ENCODE assay signal across 1 cellular context in the genomic region with DNA sequence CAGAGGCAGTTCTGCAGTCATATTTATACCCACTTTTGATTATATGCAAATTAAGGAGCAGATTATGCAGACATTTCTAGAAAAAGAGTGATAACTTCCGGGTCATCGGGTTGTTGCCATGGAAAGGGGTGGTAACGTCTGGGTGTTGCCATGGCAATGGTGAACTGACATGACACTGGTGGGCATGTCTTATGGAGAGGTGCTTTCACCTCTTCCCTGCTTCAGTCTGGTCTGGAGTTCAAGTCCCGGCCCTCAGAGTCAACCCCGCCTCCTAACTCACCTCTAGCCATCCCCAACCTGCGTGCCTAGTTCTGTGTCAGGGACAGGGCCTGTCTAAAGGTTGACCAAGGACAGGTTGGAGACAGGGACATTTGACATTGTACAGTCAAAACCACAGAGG.
TF ChIP-seq lines count a peak whose summit lies in the region.

No MANE protein-coding gene starts in this region.

TF ChIP-seq in WTC11, 78 proteins besides CTCF, POLR2A, EP300 and RAD21 (continued from another document):
- TF ChIP-seq, protein P1, sequence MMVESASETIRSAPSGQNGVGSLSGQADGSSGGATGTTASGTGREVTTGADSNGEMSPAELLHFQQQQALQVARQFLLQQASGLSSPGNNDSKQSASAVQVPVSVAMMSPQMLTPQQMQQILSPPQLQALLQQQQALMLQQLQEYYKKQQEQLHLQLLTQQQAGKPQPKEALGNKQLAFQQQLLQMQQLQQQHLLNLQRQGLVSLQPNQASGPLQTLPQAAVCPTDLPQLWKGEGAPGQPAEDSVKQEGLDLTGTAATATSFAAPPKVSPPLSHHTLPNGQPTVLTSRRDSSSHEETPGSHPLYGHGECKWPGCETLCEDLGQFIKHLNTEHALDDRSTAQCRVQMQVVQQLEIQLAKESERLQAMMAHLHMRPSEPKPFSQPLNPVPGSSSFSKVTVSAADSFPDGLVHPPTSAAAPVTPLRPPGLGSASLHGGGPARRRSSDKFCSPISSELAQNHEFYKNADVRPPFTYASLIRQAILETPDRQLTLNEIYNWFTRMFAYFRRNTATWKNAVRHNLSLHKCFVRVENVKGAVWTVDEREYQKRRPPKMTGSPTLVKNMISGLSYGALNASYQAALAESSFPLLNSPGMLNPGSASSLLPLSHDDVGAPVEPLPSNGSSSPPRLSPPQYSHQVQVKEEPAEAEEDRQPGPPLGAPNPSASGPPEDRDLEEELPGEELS (CRISPR knock-in tag; IDR thresholded peaks at IDR 0.05), result no peak
- no peak for TF ChIP-seq ZNF671 (CRISPR knock-in tag; IDR thresholded peaks at IDR 0.05)
- TF ChIP-seq, protein P2, sequence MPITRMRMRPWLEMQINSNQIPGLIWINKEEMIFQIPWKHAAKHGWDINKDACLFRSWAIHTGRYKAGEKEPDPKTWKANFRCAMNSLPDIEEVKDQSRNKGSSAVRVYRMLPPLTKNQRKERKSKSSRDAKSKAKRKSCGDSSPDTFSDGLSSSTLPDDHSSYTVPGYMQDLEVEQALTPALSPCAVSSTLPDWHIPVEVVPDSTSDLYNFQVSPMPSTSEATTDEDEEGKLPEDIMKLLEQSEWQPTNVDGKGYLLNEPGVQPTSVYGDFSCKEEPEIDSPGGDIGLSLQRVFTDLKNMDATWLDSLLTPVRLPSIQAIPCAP (CRISPR knock-in tag; IDR thresholded peaks at IDR 0.05), result no peak
